ENCODE assay signal across 13 cellular contexts in the genomic region with DNA sequence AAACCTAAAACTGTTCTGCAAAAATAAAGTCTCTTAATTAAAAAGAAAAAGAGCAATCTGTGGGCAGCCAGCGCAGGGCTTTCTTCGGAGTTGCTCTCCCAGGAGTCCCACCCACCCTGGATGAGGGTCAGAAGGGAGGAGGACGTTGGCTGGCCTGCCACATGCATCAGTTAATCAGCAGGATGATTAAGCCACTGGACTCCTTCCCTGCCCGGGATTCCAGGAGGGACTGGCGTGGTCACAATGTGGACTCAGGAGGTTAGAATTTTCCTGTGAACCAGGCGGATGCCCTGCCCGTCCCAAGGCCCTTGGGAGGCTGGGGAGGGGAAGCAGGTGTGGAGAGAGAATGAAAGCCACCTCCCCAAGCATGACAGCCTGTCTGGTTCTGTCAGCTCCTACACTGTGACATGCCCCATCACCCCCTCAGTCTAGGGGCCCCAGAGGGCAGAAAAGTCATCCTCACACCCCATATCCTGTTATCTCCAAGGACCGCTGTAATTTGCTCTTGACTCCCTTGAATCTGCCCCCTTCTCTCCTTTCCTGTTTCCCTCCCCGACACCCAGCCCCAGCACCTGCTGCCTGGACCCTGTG. TPM values are rescaled to one million over a fixed set of nuclear protein-coding genes. Genes with fewer than 3 reads are reported as not detected.
DNase-seq lines count a peak whose midpoint lies in the region; ATAC-seq, FAIRE-seq and TF ChIP-seq lines count a peak whose summit lies in the region.
"Had no signal": no experiment of that assay in that cellular context is flagged by ENCODE, and none has a peak within 500 bp of the region (broad histone marks: within the 10 kb centered on the region; RNA-seq: fewer than 3 reads in every experiment).

No MANE protein-coding gene starts in this region.

- H3K4me3 ChIP-seq in AG09309 (ENCODE audit: control insufficient read depth, low read depth, low read length), result no peak overlapping the region
- H3K4me3 ChIP-seq: smooth muscle cell had no signal

- ATAC-seq in omental fat pad (ENCODE audit: low FRiP score) (peak; percentile 82), left lobe of liver (no peak)
- ATAC-seq in natural killer cell treated with Interleukin-12 subunit alpha and Interleukin-12 subunit beta and Interleukin-15 and Interleukin-18, amount 100 ng/mL, for 72 hours, result no peak

- FAIRE-seq in RCC 7860 (lab: Jason Lieb, UNC), result peak; percentile 62

- H3K4me1 Mint-ChIP-seq in natural killer cell treated with Interleukin-12 subunit alpha and Interleukin-12 subunit beta and Interleukin-15 and Interleukin-18, amount 100 ng/mL, for 72 hours (ENCODE audit: low read depth in 2 of 2), result peaks cover 3 to 7% of the 10 kb centered on the region in 2 donors

- H3K27ac Mint-ChIP-seq in natural killer cell treated with Interleukin-12 subunit alpha and Interleukin-12 subunit beta and Interleukin-15 and Interleukin-18, amount 100 ng/mL, for 72 hours, result no peak overlapping the region

- DNase-seq in AG09309 (ENCODE audit: low read depth) (peak; percentile 57), RCC 7860 (ENCODE audit: low spot score) (peak; percentile 75), fibroblast of peridontal ligament (ENCODE audit: extremely low read depth) (peak; percentile 76), omental fat pad (ENCODE audit: low spot score) (no peak), left lobe of liver (ENCODE audit: low spot score) (no peak), NCI-H1092 treated with DMSO at 0.1 percent for 48 hours (lab: John Stamatoyannopoulos, UW) (no peak), SHP77 (lab: John Stamatoyannopoulos, UW) (no peak)
- no peak for DNase-seq in natural killer cell treated with Interleukin-12 subunit alpha and Interleukin-12 subunit beta and Interleukin-15 and Interleukin-18, amount 100 ng/mL, for 72 hours (ENCODE audit: low spot score)
- DNase-seq: NCI-H2107; stimulated activated naive CD4-positive, alpha-beta T cell treated with Interleukin-2 at 50 U/mL for 16 hours had no signal

- no peaks in the 10 kb centered on the region for H3K9me3 Mint-ChIP-seq in natural killer cell treated with Interleukin-12 subunit alpha and Interleukin-12 subunit beta and Interleukin-15 and Interleukin-18, amount 100 ng/mL, for 72 hours
- H3K9me3 Mint-ChIP-seq: central memory CD8-positive, alpha-beta T cell had no signal

- peaks cover 0 to 2% of the 10 kb centered on the region in 2 donors for H3K27me3 Mint-ChIP-seq in natural killer cell treated with Interleukin-12 subunit alpha and Interleukin-12 subunit beta and Interleukin-15 and Interleukin-18, amount 100 ng/mL, for 72 hours
- H3K27me3 Mint-ChIP-seq: B cell; central memory CD8-positive, alpha-beta T cell had no signal

- H3K36me3 Mint-ChIP-seq in natural killer cell treated with Interleukin-12 subunit alpha and Interleukin-12 subunit beta and Interleukin-15 and Interleukin-18, amount 100 ng/mL, for 72 hours, result no peaks in the 10 kb centered on the region

- no peak overlapping the region for H3K4me3 Mint-ChIP-seq in natural killer cell treated with Interleukin-12 subunit alpha and Interleukin-12 subunit beta and Interleukin-15 and Interleukin-18, amount 100 ng/mL, for 72 hours
- H3K4me3 Mint-ChIP-seq: B cell; central memory CD8-positive, alpha-beta T cell had no signal

- TF ChIP-seq CTCF in AG09309 (IDR thresholded peaks at IDR 0.05; ENCODE audit: control insufficient read depth, insufficient read depth, low read depth, low read length, missing control alignments) (no peak), omental fat pad (IDR thresholded peaks at IDR 0.05) (no peak)

RNA-seq across cellular contexts. Expression of a gene that starts 11.6 kb away (rescaled TPM):
- 10 to 100 TPM; 25.7 to 62.0 (median 35.9) TPM for total RNA-seq in omental fat pad
- total RNA-seq in left lobe of liver, result 1.3 TPM
- 10 to 100 TPM; 27.6 to 77.6 TPM for total RNA-seq in natural killer cell treated with Interleukin-12 subunit alpha and Interleukin-12 subunit beta and Interleukin-15 and Interleukin-18, amount 100 ng/mL, for 72 hours

RNA-seq across cellular contexts. Expression of a gene that starts 29.5 kb away (rescaled TPM):
- total RNA-seq in omental fat pad, result 10 to 100 TPM in 3 of 4 donors, 1 to 10 TPM in 1; 6.9 to 22.7 (median 10.9) TPM
- total RNA-seq in left lobe of liver, result 4.8 TPM
- total RNA-seq in natural killer cell treated with Interleukin-12 subunit alpha and Interleukin-12 subunit beta and Interleukin-15 and Interleukin-18, amount 100 ng/mL, for 72 hours, result 100 to 1,000 TPM; 101 to 103 TPM

Comparison
In these comparisons a context has a peak if more than half of its experiments do, and no peak if none do; other contexts are left out.
1. DNase-seq: peak in AG09309 (single experiment), RCC 7860 (single experiment) and fibroblast of peridontal ligament (single experiment); none in omental fat pad (single experiment), left lobe of liver (single experiment), NCI-H1092 treated with DMSO at 0.1 percent for 48 hours (single experiment), natural killer cell treated with Interleukin-12 subunit alpha and Interleukin-12 subunit beta and Interleukin-15 and Interleukin-18, amount 100 ng/mL, for 72 hours (single experiment) and SHP77 (0 of 2).
2. RNA of a gene that starts 11.6 kb away (total RNA-seq): 27.6 to 77.6 TPM in natural killer cell treated with Interleukin-12 subunit alpha and Interleukin-12 subunit beta and Interleukin-15 and Interleukin-18, amount 100 ng/mL, for 72 hours and 25.7 to 62.0 TPM in omental fat pad; 1.3 TPM in left lobe of liver (single experiment); every median in the first group is over 10 times any median in the second.
3. RNA of a gene that starts 29.5 kb away (total RNA-seq): 101 to 103 TPM in natural killer cell treated with Interleukin-12 subunit alpha and Interleukin-12 subunit beta and Interleukin-15 and Interleukin-18, amount 100 ng/mL, for 72 hours; 6.9 to 22.7 TPM in omental fat pad and 4.8 TPM in left lobe of liver (single experiment); every median in the first group is over 4 times any median in the second.